Comparison of ENCODE assay signal across 8 cellular contexts in the genomic region with DNA sequence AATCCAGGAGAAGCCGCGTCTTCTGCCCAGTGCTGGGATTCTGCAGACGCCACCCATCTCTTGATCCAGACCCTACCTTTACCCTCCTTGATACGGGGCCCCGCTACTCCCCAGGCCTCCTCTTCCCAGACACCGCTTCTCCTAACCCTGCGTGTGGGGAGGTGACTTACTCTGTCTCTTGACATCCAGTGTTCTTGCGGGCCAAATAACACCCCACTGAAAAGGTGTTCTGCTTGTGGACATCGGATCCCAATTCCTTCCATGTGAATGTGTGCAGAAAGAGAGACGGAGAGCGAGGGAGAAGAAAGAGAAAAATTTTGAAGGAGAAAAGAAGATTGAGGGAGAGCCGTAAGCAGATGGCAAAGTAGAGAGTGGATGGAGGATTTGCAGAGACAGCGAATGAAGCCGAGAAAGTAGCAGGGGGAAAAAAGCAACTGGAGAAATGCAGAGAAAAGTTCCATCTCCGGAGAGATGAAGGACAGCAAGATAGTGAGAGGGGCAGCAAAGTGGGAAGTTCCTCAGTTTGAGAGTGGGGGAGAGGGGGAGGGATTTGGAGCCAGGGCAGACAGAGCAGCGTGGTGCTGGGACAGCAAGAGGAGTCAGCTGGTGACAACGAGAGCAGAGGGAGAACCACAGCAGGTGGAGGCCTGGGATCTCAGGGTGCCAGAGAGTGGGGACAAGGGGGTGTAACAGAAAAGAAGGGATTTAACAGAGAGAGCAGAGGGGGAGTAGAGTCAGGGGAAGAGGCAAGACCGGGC. TPM values are rescaled to one million over a fixed set of nuclear protein-coding genes. Genes with fewer than 3 reads are reported as not detected.
DNase-seq lines count a peak whose midpoint lies in the region; ATAC-seq and TF ChIP-seq lines count a peak whose summit lies in the region.

No MANE protein-coding gene starts in this region.

- H3K4me3 ChIP-seq in cardiac fibroblast (replicated peaks in 1 of 2; ENCODE audit: low read depth in 2 of 2, low read length in 2 of 2), result peak overlapping the region; percentile 91 to 94

- no peak for ATAC-seq in HG02973 (IDR thresholded peaks at IDR 0.05; ENCODE audit: unreplicated experiment)

- peaks cover 54% of the 10 kb centered on the region for H3K9me3 Mint-ChIP-seq in T-helper 2 cell treated with Interferon-gamma antibody and Interleukin-4, amounts not matched to agents 5 μg/mL and 100 μg/mL, for 36 hours
- peaks cover 30% of the 10 kb centered on the region for H3K9me3 Mint-ChIP-seq in mesothelial cell of epicardium

- TF ChIP-seq CTCF in cardiac fibroblast (IDR thresholded peaks at IDR 0.05; ENCODE audit: low read depth, low read length) (no peak), mesothelial cell of epicardium (IDR thresholded peaks at IDR 0.05; ENCODE audit: unreplicated experiment) (no peak)

- peaks cover 3% of the 10 kb centered on the region for H3K27me3 Mint-ChIP-seq in T-helper 2 cell treated with Interferon-gamma antibody and Interleukin-4, amounts not matched to agents 5 μg/mL and 100 μg/mL, for 36 hours (ENCODE audit: low read depth)
- no peaks in the 10 kb centered on the region for H3K27me3 Mint-ChIP-seq in mesothelial cell of epicardium (ENCODE audit: low read depth)

- H3K27ac Mint-ChIP-seq in T-helper 2 cell treated with Interferon-gamma antibody and Interleukin-4, amounts not matched to agents 5 μg/mL and 100 μg/mL, for 36 hours, result peak overlapping the region; percentile 98
- peak overlapping the region; percentile 88 for H3K27ac Mint-ChIP-seq in mesothelial cell of epicardium

- no peak for DNase-seq in T-helper 2 cell treated with Interferon-gamma antibody and Interleukin-4, amounts not matched to agents 5 μg/mL and 100 μg/mL, for 36 hours (ENCODE audit: low spot score)
- DNase-seq in T-helper 2 cell, result no peak
- peak; percentile 9 for DNase-seq in LHCN-M2 (ENCODE audit: low read depth)
- no peak for DNase-seq in cardiac fibroblast (ENCODE audit: low read depth in 2 of 2)
- no peak for DNase-seq in mesothelial cell of epicardium (ENCODE audit: low spot score in 2 of 2, unreplicated experiment in 2 of 2)
- DNase-seq in H4 (ENCODE audit: low spot score), result no peak
- DNase-seq in stimulated activated CD4-positive, alpha-beta T cell treated with anti-CD3 and anti-CD28 coated beads, Interleukin-4, amount 100 ng/mL, for 24 hours, result no peak

- peaks cover 72% of the 10 kb centered on the region for H3K36me3 Mint-ChIP-seq in T-helper 2 cell treated with Interferon-gamma antibody and Interleukin-4, amounts not matched to agents 5 μg/mL and 100 μg/mL, for 36 hours (ENCODE audit: low read depth)
- H3K36me3 Mint-ChIP-seq in mesothelial cell of epicardium, result peaks cover 55% of the 10 kb centered on the region

- peaks cover 15% of the 10 kb centered on the region for H3K4me1 Mint-ChIP-seq in T-helper 2 cell treated with Interferon-gamma antibody and Interleukin-4, amounts not matched to agents 5 μg/mL and 100 μg/mL, for 36 hours (ENCODE audit: low read depth)
- H3K4me1 Mint-ChIP-seq in mesothelial cell of epicardium, result peaks cover 13% of the 10 kb centered on the region

- peak overlapping the region; percentile 95 for H3K4me3 Mint-ChIP-seq in T-helper 2 cell treated with Interferon-gamma antibody and Interleukin-4, amounts not matched to agents 5 μg/mL and 100 μg/mL, for 36 hours
- peak overlapping the region; percentile 84 for H3K4me3 Mint-ChIP-seq in mesothelial cell of epicardium

RNA-seq across cellular contexts. Expression of a gene that starts 0.8 kb away (rescaled TPM):
- total RNA-seq in LHCN-M2 (2014; rRNA removed) (8.1 and 11.9 TPM in 2 replicates), mesothelial cell of epicardium (16.3 to 18.0 TPM (median 18.0 TPM) in 3 replicates)
- polyA plus RNA-seq in LHCN-M2 (2012), result 9.7 TPM
- total RNA-seq in H4 (2014; rRNA removed; shearing (Covaris generic)), result 24.3 and 37.6 TPM in 2 replicates

RNA-seq across cellular contexts. Expression of a gene that starts 28.4 kb away (rescaled TPM):
- total RNA-seq in LHCN-M2 (2014; rRNA removed) (11.0 and 11.9 TPM in 2 replicates), mesothelial cell of epicardium (26.2 to 28.8 TPM (median 26.9 TPM) in 3 replicates)
- polyA plus RNA-seq in LHCN-M2 (2012), result 4.0 TPM
- total RNA-seq in H4 (2014; rRNA removed; shearing (Covaris generic)), result 12.2 and 15.3 TPM in 2 replicates

RNA-seq across cellular contexts. Expression of a gene that starts 38.3 kb away (rescaled TPM):
- 1.8 and 2.4 TPM in 2 replicates for total RNA-seq in LHCN-M2 (2014; rRNA removed)
- 0.95 TPM for polyA plus RNA-seq in LHCN-M2 (2012)
- 14.2 to 16.0 TPM (median 14.2 TPM) in 3 replicates for total RNA-seq in mesothelial cell of epicardium
- total RNA-seq in H4 (2014; rRNA removed; shearing (Covaris generic)), result 1.1 and 2.2 TPM in 2 replicates
